ENCODE assay signal across 10 cellular contexts in genomic region chr19:4284176-4284958, GRCh38. TPM values are rescaled to one million over a fixed set of nuclear protein-coding genes. Genes with fewer than 3 reads are reported as not detected.
A peak's percentile ranks its signal among the peaks of the same experiment; 100 is the strongest.
DNase-seq lines count a peak whose midpoint lies in the region; ATAC-seq and TF ChIP-seq lines count a peak whose summit lies in the region.
"Had no signal": no experiment of that assay in that cellular context is flagged by ENCODE, and none has a peak within 500 bp of the region (broad histone marks: within the 10 kb centered on the region; RNA-seq: fewer than 3 reads in every experiment).

No MANE protein-coding gene starts in this region.

- peak; percentile 47 for ATAC-seq in activated T-helper 17 cell treated with anti-CD3 and anti-CD28 coated beads, Interleukin-2, amount 50 U/mL, for 72 hours (replicated peaks)
- peak; percentile 97 for ATAC-seq in mucosa of descending colon

- H3K36me3 ChIP-seq in MG63 (no peaks in the 10 kb centered on the region), mucosa of descending colon (ENCODE audit: low read depth) (no peaks in the 10 kb centered on the region), thyroid gland (no peaks in the 10 kb centered on the region)

- in situ Hi-C loops in G401 (cut with HindIII; ENCODE audit: low sequenced_read_pairs) = no loop called here

- no peak overlapping the region for H3K27ac ChIP-seq in thyroid gland

- peaks cover 4% of the 10 kb centered on the region for H3K27me3 Mint-ChIP-seq in activated T-helper 17 cell treated with anti-CD3 and anti-CD28 coated beads, Interleukin-2, amount 50 U/mL, for 72 hours
- H3K27me3 Mint-ChIP-seq in activated CD4-positive, alpha-beta memory T cell treated with anti-CD3 and anti-CD28 coated beads for 36 hours = peaks cover 17% of the 10 kb centered on the region

- H3K4me3 ChIP-seq in MG63 (no peak overlapping the region), mucosa of descending colon (peak overlapping the region; percentile 28), thyroid gland (replicated peaks in 1 of 3) (no peak overlapping the region)

- no peaks in the 10 kb centered on the region for H3K4me1 Mint-ChIP-seq in activated T-helper 17 cell treated with anti-CD3 and anti-CD28 coated beads, Interleukin-2, amount 50 U/mL, for 72 hours
- H3K4me1 Mint-ChIP-seq in activated CD4-positive, alpha-beta memory T cell treated with anti-CD3 and anti-CD28 coated beads for 36 hours (ENCODE audit: low read depth) = peaks cover 3% of the 10 kb centered on the region

- POLR2A ChIA-PET in activated CD4-positive, alpha-beta memory T cell treated with anti-CD3 and anti-CD28 coated beads for 36 hours (lab: Charles Lee) = no interaction called here

- H3K9me3 Mint-ChIP-seq in activated T-helper 17 cell treated with anti-CD3 and anti-CD28 coated beads, Interleukin-2, amount 50 U/mL, for 72 hours = no peaks in the 10 kb centered on the region
- no peaks in the 10 kb centered on the region for H3K9me3 Mint-ChIP-seq in activated CD4-positive, alpha-beta memory T cell treated with anti-CD3 and anti-CD28 coated beads for 36 hours

- intact Hi-C loops in mucosa of descending colon (cut with DNase I, micrococcal nuclease) = no loop called here
- intact Hi-C loops in activated CD4-positive, alpha-beta memory T cell treated with anti-CD3 and anti-CD28 coated beads for 36 hours (cut with micrococcal nuclease) = no loop called here
- intact Hi-C loops in thyroid gland (cut with DNase I) = no loop called here

- H3K4me3 Mint-ChIP-seq in activated T-helper 17 cell treated with anti-CD3 and anti-CD28 coated beads, Interleukin-2, amount 50 U/mL, for 72 hours = no peak overlapping the region
- no peak overlapping the region for H3K4me3 Mint-ChIP-seq in activated CD4-positive, alpha-beta memory T cell treated with anti-CD3 and anti-CD28 coated beads for 36 hours

- TF ChIP-seq POLR2A in thyroid gland (IDR thresholded peaks at IDR 0.05) = no peak

- CTCF ChIA-PET in activated CD4-positive, alpha-beta memory T cell treated with anti-CD3 and anti-CD28 coated beads for 36 hours (lab: Charles Lee) = interaction anchor here (1.1 kb wide), 1 partner anchor 17 kb away, joined by 5 read pairs; no protein-coding TSS in a partner anchor

- no peak overlapping the region for H3K27ac Mint-ChIP-seq in activated T-helper 17 cell treated with anti-CD3 and anti-CD28 coated beads, Interleukin-2, amount 50 U/mL, for 72 hours
- H3K27ac Mint-ChIP-seq in activated CD4-positive, alpha-beta memory T cell treated with anti-CD3 and anti-CD28 coated beads for 36 hours = no peak overlapping the region

- TF ChIP-seq CTCF in mucosa of descending colon (IDR thresholded peaks at IDR 0.05) (no peak), thyroid gland (IDR thresholded peaks at IDR 0.05) (no peak)

- no peaks in the 10 kb centered on the region for H3K36me3 Mint-ChIP-seq in activated T-helper 17 cell treated with anti-CD3 and anti-CD28 coated beads, Interleukin-2, amount 50 U/mL, for 72 hours (ENCODE audit: low read depth)
- H3K36me3 Mint-ChIP-seq in activated CD4-positive, alpha-beta memory T cell treated with anti-CD3 and anti-CD28 coated beads for 36 hours = no peaks in the 10 kb centered on the region

- H3K27me3 ChIP-seq in MG63 (peaks cover 43% of the 10 kb centered on the region), thyroid gland (peaks cover 9% of the 10 kb centered on the region)

- H3K9me3 ChIP-seq in MG63 (no peaks in the 10 kb centered on the region), mucosa of descending colon (no peaks in the 10 kb centered on the region), thyroid gland (no peaks in the 10 kb centered on the region)

- WGBS in thyroid gland, 2 donors = 47 to 48% methylated on average over 20 of the region's 20 CpGs

- DNase-seq in G401 (ENCODE audit: low spot score) = peak; percentile 29
- peak; percentile 10 for DNase-seq in MG63
- DNase-seq in mucosa of descending colon = peak; percentile 89 to 93 (median 90)
- no peak for DNase-seq in mucosa of gallbladder (ENCODE audit: low spot score)
- no peak for DNase-seq in activated CD4-positive, alpha-beta memory T cell treated with anti-CD3 and anti-CD28 coated beads for 36 hours
- no peak for DNase-seq in NOMO-1 treated with dmso at 0.1 percent for 144 hours (lab: John Stamatoyannopoulos, UW; ENCODE audit: unreplicated experiment)
- no peak for DNase-seq in thyroid gland
- DNase-seq: activated T-cell treated with anti-CD3 and anti-CD28 coated beads for 4 hours had no signal

- peaks cover 5% of the 10 kb centered on the region for H3K4me1 ChIP-seq in mucosa of descending colon (ENCODE audit: low read depth)
- H3K4me1 ChIP-seq in thyroid gland = peaks cover 0 to 4% of the 10 kb centered on the region in 2 donors

RNA-seq across cellular contexts. Expression of gene SHD, which starts 5.3 kb away (rescaled TPM):
- 0.37 TPM in 1 of 2 replicates, not detected in the other for total RNA-seq in G401 (2014; rRNA removed; shearing (Covaris generic))
- total RNA-seq in MG63 (2014; rRNA removed; shearing (Covaris generic); ENCODE audit: low replicate concordance) = not detected in 2 replicates
- not detected for total RNA-seq in activated T-helper 17 cell treated with anti-CD3 and anti-CD28 coated beads, Interleukin-2, amount 50 U/mL, for 72 hours
- 10 to 100 TPM in 2 of 3 donors, 1 to 10 TPM in 1; 4.6 to 27.8 (median 21.0) TPM for total RNA-seq in mucosa of descending colon
- not detected for total RNA-seq in mucosa of gallbladder
- not detected for total RNA-seq in activated CD4-positive, alpha-beta memory T cell treated with anti-CD3 and anti-CD28 coated beads for 36 hours
- total RNA-seq in thyroid gland = not detected
- total RNA-seq: chondrocyte had no signal

RNA-seq across cellular contexts. Expression of gene TMIGD2, which starts 17.8 kb away (rescaled TPM):
- total RNA-seq in G401 (2014; rRNA removed; shearing (Covaris generic)) = not detected in 2 replicates
- total RNA-seq in MG63 (2014; rRNA removed; shearing (Covaris generic); ENCODE audit: low replicate concordance) = not detected in 2 replicates
- 1 to 10 TPM; 2.5 to 4.1 TPM for total RNA-seq in activated T-helper 17 cell treated with anti-CD3 and anti-CD28 coated beads, Interleukin-2, amount 50 U/mL, for 72 hours
- 1 to 10 TPM in 2 of 3 donors, under 1 TPM in 1; 0.46 to 1.3 (median 1.2) TPM for total RNA-seq in mucosa of descending colon
- 0.98 TPM for total RNA-seq in mucosa of gallbladder
- total RNA-seq in activated CD4-positive, alpha-beta memory T cell treated with anti-CD3 and anti-CD28 coated beads for 36 hours = 1 to 10 TPM; 2.4 to 2.6 TPM
- not detected for total RNA-seq in thyroid gland
- total RNA-seq: chondrocyte had no signal

RNA-seq across cellular contexts. Expression of gene FSD1, which starts 20.0 kb away (rescaled TPM):
- 22.9 and 32.9 TPM in 2 replicates for total RNA-seq in G401 (2014; rRNA removed; shearing (Covaris generic))
- total RNA-seq in MG63 (2014; rRNA removed; shearing (Covaris generic); ENCODE audit: low replicate concordance) = not detected in 2 replicates
- 10 to 100 TPM in 1 of 2 donors, 1 to 10 TPM in 1; 8.3 to 13.1 TPM for total RNA-seq in activated T-helper 17 cell treated with anti-CD3 and anti-CD28 coated beads, Interleukin-2, amount 50 U/mL, for 72 hours
- total RNA-seq in mucosa of descending colon (1 to 10 TPM in 1 of 3 donors, under 1 TPM in 2; 0.64 to 2.0 (median 0.84) TPM), mucosa of gallbladder (1.3 TPM), thyroid gland (not detected)
- total RNA-seq in activated CD4-positive, alpha-beta memory T cell treated with anti-CD3 and anti-CD28 coated beads for 36 hours = 1 to 10 TPM; 7.8 to 8.1 TPM

RNA-seq across cellular contexts. Expression of gene YJU2, which starts 37.5 kb away (rescaled TPM):
- 36.1 and 40.4 TPM in 2 replicates for total RNA-seq in G401 (2014; rRNA removed; shearing (Covaris generic))
- total RNA-seq in MG63 (2014; rRNA removed; shearing (Covaris generic); ENCODE audit: low replicate concordance) = 13.6 and 26.1 TPM in 2 replicates
- 10 to 100 TPM; 22.5 to 22.6 TPM for total RNA-seq in activated T-helper 17 cell treated with anti-CD3 and anti-CD28 coated beads, Interleukin-2, amount 50 U/mL, for 72 hours
- 10 to 100 TPM; 16.7 to 22.2 (median 20.0) TPM for total RNA-seq in mucosa of descending colon
- total RNA-seq in mucosa of gallbladder = 19.5 TPM
- total RNA-seq in activated CD4-positive, alpha-beta memory T cell treated with anti-CD3 and anti-CD28 coated beads for 36 hours = 10 to 100 TPM; 24.0 to 25.5 TPM
- total RNA-seq in thyroid gland = 10 to 100 TPM; 25.9 to 34.1 (median 31.3) TPM

RNA-seq across cellular contexts. Expression of gene STAP2, which starts 54.3 kb away (rescaled TPM):
- total RNA-seq in G401 (2014; rRNA removed; shearing (Covaris generic)) = 26.0 and 29.8 TPM in 2 replicates
- not detected in 2 replicates for total RNA-seq in MG63 (2014; rRNA removed; shearing (Covaris generic); ENCODE audit: low replicate concordance)
- total RNA-seq in activated T-helper 17 cell treated with anti-CD3 and anti-CD28 coated beads, Interleukin-2, amount 50 U/mL, for 72 hours = 10 to 100 TPM; 13.3 to 17.4 TPM
- total RNA-seq in mucosa of descending colon (100 to 1,000 TPM in 2 of 3 donors, 10 to 100 TPM in 1; 91.4 to 330 (median 183) TPM), mucosa of gallbladder (37.8 TPM), thyroid gland (10 to 100 TPM; 12.1 to 50.6 (median 29.7) TPM)
- 1 to 10 TPM; 9.1 to 9.4 TPM for total RNA-seq in activated CD4-positive, alpha-beta memory T cell treated with anti-CD3 and anti-CD28 coated beads for 36 hours

Comparison
In these comparisons a context has a peak if more than half of its experiments do, and no peak if none do; other contexts are left out.
1. DNase-seq: peak in G401 (single experiment), MG63 (single experiment) and mucosa of descending colon (3 of 3); none in mucosa of gallbladder (single experiment), activated CD4-positive, alpha-beta memory T cell treated with anti-CD3 and anti-CD28 coated beads for 36 hours (single experiment), NOMO-1 treated with dmso at 0.1 percent for 144 hours (single experiment) and thyroid gland (0 of 2).